Comparison of ENCODE assay signal across 13 cellular contexts in genomic region chr3:63051920-63052319, GRCh38.
DNase-seq lines count a peak whose midpoint lies in the region; ATAC-seq and TF ChIP-seq lines count a peak whose summit lies in the region.
"Had no signal": no experiment of that assay in that cellular context is flagged by ENCODE, and none has a peak within 500 bp of the region (broad histone marks: within the 10 kb centered on the region; RNA-seq: fewer than 3 reads in every experiment).

No MANE protein-coding gene starts in this region.

- H3K9ac ChIP-seq in MM.1S (ENCODE audit: low read length), result no peak overlapping the region

- no peaks in the 10 kb centered on the region for H3K4me1 ChIP-seq in MM.1S (ENCODE audit: low read length)
- H3K4me1 ChIP-seq: lower lobe of right lung, vagina had no signal

- TF ChIP-seq POLR2A in GM18505 (IDR thresholded peaks at IDR 0.05; ENCODE audit: borderline replicate concordance, extremely low read depth, insufficient read depth, insufficient read length), result no peak

- H3K9me3 ChIP-seq in MM.1S (replicated peaks; ENCODE audit: insufficient read depth, low read length), result no peaks in the 10 kb centered on the region
- H3K9me3 ChIP-seq: lower lobe of right lung, vagina had no signal

- DNase-seq in AG04449 (ENCODE audit: low read depth, low spot score) (peak; percentile 67), HS-27A (ENCODE audit: low read depth) (peak; percentile 23), cardiac fibroblast (ENCODE audit: low read depth in 2 of 2) (peak; percentile 3 to 43), left colon (peak; percentile 7 to 26), MM.1S (no peak), COLO668 (lab: John Stamatoyannopoulos, UW; ENCODE audit: unreplicated experiment) (no peak)
- DNase-seq: lower lobe of right lung; stimulated activated CD4-positive, alpha-beta T cell treated with anti-CD3 and anti-CD28 coated beads, Interleukin-2, amount 100 ng/mL, for 24 hours had no signal

- ATAC-seq in left colon (peak; percentile 72), GM18505 (IDR thresholded peaks at IDR 0.05; ENCODE audit: unreplicated experiment) (no peak), HG03460 (IDR thresholded peaks at IDR 0.05; ENCODE audit: unreplicated experiment) (no peak)
- ATAC-seq: activated naive CD4-positive, alpha-beta T cell treated with anti-CD3 and anti-CD28 coated beads, Interleukin-2, amount 50 U/mL, for 72 hours; lower lobe of right lung; Panc1 had no signal

- POLR2A ChIA-PET in AG04449 (lab: Yijun Ruan, JAX), result no interaction called here

- H3K36me3 ChIP-seq in MM.1S (replicated peaks; ENCODE audit: insufficient read depth, low read length), result no peaks in the 10 kb centered on the region
- H3K36me3 ChIP-seq: lower lobe of right lung, vagina had no signal

- no peak for TF ChIP-seq CTCF in AG04449 (IDR thresholded peaks at IDR 0.05; ENCODE audit: insufficient read depth, low read length, missing control alignments)
- no peak for TF ChIP-seq CTCF in cardiac fibroblast (IDR thresholded peaks at IDR 0.05; ENCODE audit: low read depth, low read length)
- TF ChIP-seq CTCF in MM.1S (IDR thresholded peaks at IDR 0.05; ENCODE audit: low read length), result no peak

- no peaks in the 10 kb centered on the region for H3K79me2 ChIP-seq in MM.1S (ENCODE audit: low read length)

- no peak overlapping the region for H3K27ac ChIP-seq in MM.1S (ENCODE audit: low read length)
- H3K27ac ChIP-seq: lower lobe of right lung, vagina had no signal

- H3K4me3 ChIP-seq in AG04449 (ENCODE audit: low read depth, low read length) (no peak overlapping the region), cardiac fibroblast (replicated peaks in 1 of 2; ENCODE audit: low read depth in 2 of 2, low read length in 2 of 2) (no peak overlapping the region), MM.1S (ENCODE audit: low read length) (no peak overlapping the region)
- H3K4me3 ChIP-seq: lower lobe of right lung, vagina had no signal

- no peak overlapping the region for H2AFZ ChIP-seq in MM.1S (ENCODE audit: low read length)

- intact Hi-C loops in left colon (cut with DNase I, micrococcal nuclease), result no loop called here

- CTCF ChIA-PET in AG04449 (lab: Yijun Ruan, JAX), result no interaction called here

- H3K4me2 ChIP-seq in MM.1S (ENCODE audit: low read depth, low read length), result no peak overlapping the region

- H3F3A ChIP-seq in MM.1S (ENCODE audit: insufficient read depth, low read length), result no peaks in the 10 kb centered on the region

- H3K9me2 ChIP-seq in MM.1S (replicated peaks; ENCODE audit: insufficient read depth, low read length), result no peaks in the 10 kb centered on the region

- no peaks in the 10 kb centered on the region for H4K20me1 ChIP-seq in MM.1S (ENCODE audit: insufficient read depth, low read length)

- H3K27me3 ChIP-seq in MM.1S (replicated peaks; ENCODE audit: insufficient read depth, low read length), result no peaks in the 10 kb centered on the region
- H3K27me3 ChIP-seq: vagina had no signal

Comparison
In these comparisons a context has a peak if more than half of its experiments do, and no peak if none do; other contexts are left out.
1. DNase-seq: peak in AG04449 (single experiment), HS-27A (single experiment), cardiac fibroblast (2 of 2) and left colon (2 of 2); none in MM.1S (single experiment) and COLO668 (single experiment).